Comparison of ENCODE assay signal across 1 cellular context in genomic region chr19:49857061-49857833, GRCh38.
A peak's percentile ranks its signal among the peaks of the same experiment; 100 is the strongest.
TF ChIP-seq lines count a peak whose summit lies in the region.

No MANE protein-coding gene starts in this region.

TF ChIP-seq in K562, 482 proteins besides CTCF, POLR2A, EP300 and RAD21:
- TF ChIP-seq RBFOX2 (IDR thresholded peaks at IDR 0.05; ENCODE audit: low read depth, low read length) (peak; percentile 63), POLR2AphosphoS5 (IDR thresholded peaks at IDR 0.05; ENCODE audit: control insufficient read depth, insufficient read depth, low read depth, low read length) (0 out of 2 replicates have a peak, but pooled peaks have one; percentile 1), DDX20 (tag; IDR thresholded peaks at IDR 0.05; ENCODE audit: low read depth) (no peak), HLTF (IDR thresholded peaks at IDR 0.05) (peak; percentile 83), POLR2G (IDR thresholded peaks at IDR 0.05; ENCODE audit: low read depth, low read length) (peak; percentile 78), RBM22 (IDR thresholded peaks at IDR 0.05; ENCODE audit: low read depth, low read length, poor library complexity, severe bottlenecking) (peak; percentile 40), FOXK1 (CRISPR knock-in tag; IDR thresholded peaks at IDR 0.05; ENCODE audit: borderline replicate concordance) (no peak), ZNF512 (tag; IDR thresholded peaks at IDR 0.05) (no peak), SUPT5H (IDR thresholded peaks at IDR 0.05) (peak; percentile 49; the same call in 1 of the 2 replicates), MBD2 (IDR thresholded peaks at IDR 0.05; ENCODE audit: borderline replicate concordance, low read depth) (0 out of 2 replicates have a peak, but pooled peaks have one; percentile 5), TFAP4 (CRISPR knock-in tag; IDR thresholded peaks at IDR 0.05; ENCODE audit: borderline replicate concordance) (no peak), ASH1L (IDR thresholded peaks at IDR 0.05; ENCODE audit: borderline replicate concordance, low read depth, partially characterized antibody) (no peak), BMI1 (IDR thresholded peaks at IDR 0.05; ENCODE audit: low read length) (no peak), ZBED1 (IDR thresholded peaks at IDR 0.05) (0 out of 2 replicates have a peak, but pooled peaks have one; percentile 20), DEAF1 (CRISPR knock-in tag; IDR thresholded peaks at IDR 0.05) (no peak), PCBP1 (IDR thresholded peaks at IDR 0.05; ENCODE audit: low read depth, low read length, poor library complexity, severe bottlenecking) (peak; percentile 35), SMARCA5 (IDR thresholded peaks at IDR 0.05) (peak; percentile 44; the same call in 1 of the 2 replicates), FIP1L1 (IDR thresholded peaks at IDR 0.05; ENCODE audit: low read depth, low read length, poor library complexity, severe bottlenecking) (peak; percentile 46), CREB1 (IDR thresholded peaks at IDR 0.05) (0 out of 2 replicates have a peak, but pooled peaks have one; percentile 18), CREB1 (CRISPR knock-in tag; IDR thresholded peaks at IDR 0.05) (no peak), POLR2AphosphoS2 (IDR thresholded peaks at IDR 0.05; ENCODE audit: low read length) (0 out of 2 replicates have a peak, but pooled peaks have one; percentile 35)
